17 cellular contexts compared by ENCODE assay signal in the genomic region with DNA sequence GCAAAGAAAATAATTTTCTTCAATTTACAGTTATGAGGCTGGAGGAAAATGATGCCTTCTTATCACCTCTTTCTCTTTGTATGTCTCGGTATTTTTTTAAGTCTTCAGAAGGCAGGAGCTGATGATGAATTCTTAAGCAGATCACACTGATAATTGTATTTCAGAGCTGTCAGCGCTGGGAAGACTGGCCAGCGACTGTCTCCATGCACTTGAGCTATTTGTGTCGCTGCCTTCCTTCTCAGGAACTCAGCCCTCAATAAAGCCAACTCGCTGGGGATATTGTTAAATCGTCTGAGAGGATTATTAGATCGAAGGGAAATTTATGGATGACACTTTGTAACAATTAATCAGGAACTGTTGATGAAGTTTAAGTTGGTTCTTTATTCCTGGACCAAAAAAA. TPM values are rescaled to one million over a fixed set of nuclear protein-coding genes. Genes with fewer than 3 reads are reported as not detected.
DNase-seq lines count a peak whose midpoint lies in the region; ATAC-seq and TF ChIP-seq lines count a peak whose summit lies in the region.
"Had no signal": no experiment of that assay in that cellular context is flagged by ENCODE, and none has a peak within 500 bp of the region (broad histone marks: within the 10 kb centered on the region; RNA-seq: fewer than 3 reads in every experiment).

No MANE protein-coding gene starts in this region.

- no peaks in the 10 kb centered on the region for H3K9me3 ChIP-seq in sigmoid colon
- H3K9me3 ChIP-seq: HAP-1 had no signal

- no peak for TF ChIP-seq POLR2A in sigmoid colon (IDR thresholded peaks at IDR 0.05)

- no peak for TF ChIP-seq CTCF in sigmoid colon (IDR thresholded peaks at IDR 0.05)
- TF ChIP-seq CTCF in GM20000 (IDR thresholded peaks at IDR 0.05; ENCODE audit: extremely low read depth, missing control alignments): no peak

- H3K36me3 ChIP-seq in sigmoid colon: no peaks in the 10 kb centered on the region
- H3K36me3 ChIP-seq: BLaER1 treated with 17β-estradiol and CSF1 and Interleukin-3, amounts not matched to agents 10 nM and 100 nM; HAP-1 had no signal

- in situ Hi-C loops in G401 (cut with HindIII; ENCODE audit: low sequenced_read_pairs): no loop called here

- peak; percentile 7 for DNase-seq in G401 (ENCODE audit: low spot score)
- DNase-seq in NCI-H82 treated with DMSO at 0.1 percent for 48 hours (lab: John Stamatoyannopoulos, UW; ENCODE audit: unreplicated experiment): peak; percentile 32
- DNase-seq in midbrain (lab: John Stamatoyannopoulos, UW): peak; percentile 1
- DNase-seq in sigmoid colon: no peak
- DNase-seq in GM20000 (ENCODE audit: low spot score): no peak
- no peak for DNase-seq in stimulated activated naive CD8-positive, alpha-beta T cell treated with anti-CD3 and anti-CD28 coated beads, Interleukin-15, Interleukin-2, amounts not matched to agents 100 U/mL and 50 U/mL, for 24 hours
- DNase-seq in NOMO-1 treated with DMSO at 0.1 percent for 48 hours (lab: John Stamatoyannopoulos, UW; ENCODE audit: unreplicated experiment): no peak
- DNase-seq: Calu3, Kasumi-1, NCI-H1694 treated with DMSO at 0.1 percent for 48 hours, NCI-H510A, NCI-H748 treated with DMSO at 0.1 percent for 48 hours, PC-3, RPMI8226 had no signal

- no peak for TF ChIP-seq EP300 in sigmoid colon (IDR thresholded peaks at IDR 0.05)

- WGBS in sigmoid colon, 2 donors: 78 to 86% methylated on average over 7 of the region's 7 CpGs

- H3K27ac ChIP-seq in sigmoid colon: peak overlapping the region; percentile 77 to 85 (median 82)
- H3K27ac ChIP-seq: BLaER1 treated with 17β-estradiol and CSF1 and Interleukin-3, amounts not matched to agents 10 nM and 100 nM had no signal

- ATAC-seq in stimulated activated naive CD8-positive, alpha-beta T cell treated with anti-CD3 and anti-CD28 coated beads, Interleukin-15, Interleukin-2, amounts not matched to agents 100 U/mL and 50 U/mL, for 24 hours: no peak
- ATAC-seq: CD8-positive, alpha-beta T cell; PC-3 had no signal

- H3K4me3 ChIP-seq in sigmoid colon: peak overlapping the region in 2 of 4 donors; percentile 43 to 49
- H3K4me3 ChIP-seq: BLaER1 treated with 17β-estradiol and CSF1 and Interleukin-3, amounts not matched to agents 10 nM and 100 nM; HAP-1 had no signal

- no peaks in the 10 kb centered on the region for H3K27me3 ChIP-seq in sigmoid colon
- H3K27me3 ChIP-seq: BLaER1 treated with 17β-estradiol and CSF1 and Interleukin-3, amounts not matched to agents 10 nM and 100 nM had no signal

- intact Hi-C loops in sigmoid colon (cut with DNase I): loop anchor here (2.0 kb wide), 1 partner anchor 40 kb away; the partner anchor contains the start of gene PTGR3

- H3K4me1 ChIP-seq in sigmoid colon: peaks cover 0 to 9% (median 0%) of the 10 kb centered on the region in 4 donors
- H3K4me1 ChIP-seq: HAP-1 had no signal

RNA-seq across cellular contexts. Expression of gene PTGR3, which starts 40.3 kb away (rescaled TPM):
- 1.2 and 2.0 TPM in 2 replicates for total RNA-seq in G401 (2014; rRNA removed; shearing (Covaris generic))
- total RNA-seq in sigmoid colon: 10 to 100 TPM; 24.3 to 33.8 (median 25.4) TPM
- polyA plus RNA-seq in sigmoid colon: 10 to 100 TPM; 22.7 to 31.8 (median 29.4) TPM

RNA-seq across cellular contexts. Expression of gene TSHZ1, which starts 41.9 kb away (rescaled TPM):
- 0.03 and 0.31 TPM in 2 replicates for total RNA-seq in G401 (2014; rRNA removed; shearing (Covaris generic))
- total RNA-seq in sigmoid colon: 10 to 100 TPM; 23.0 to 29.4 (median 27.9) TPM
- polyA plus RNA-seq in sigmoid colon: 1 to 10 TPM; 7.8 to 9.8 (median 8.8) TPM

Comparison
In these comparisons a context has a peak if more than half of its experiments do, and no peak if none do; other contexts are left out.
1. DNase-seq: peak in G401 (single experiment), NCI-H82 treated with DMSO at 0.1 percent for 48 hours (single experiment) and midbrain (single experiment); none in sigmoid colon (single experiment), GM20000 (single experiment), stimulated activated naive CD8-positive, alpha-beta T cell treated with anti-CD3 and anti-CD28 coated beads, Interleukin-15, Interleukin-2, amounts not matched to agents 100 U/mL and 50 U/mL, for 24 hours (single experiment) and NOMO-1 treated with DMSO at 0.1 percent for 48 hours (single experiment).
2. RNA of gene TSHZ1, which starts 41.9 kb away (total RNA-seq): 23.0 to 29.4 TPM in sigmoid colon; 0.03 to 0.31 TPM in G401; every median in the first group is over 10 times any median in the second.